1 cellular context compared by ENCODE assay signal in genomic region chr15:75369897-75370581, GRCh38.
TF ChIP-seq lines count a peak whose summit lies in the region.

No MANE protein-coding gene starts in this region.

TF ChIP-seq in A549, 52 proteins besides CTCF, POLR2A, EP300 and RAD21:
- TF ChIP-seq GATA3 (IDR thresholded peaks at IDR 0.05; ENCODE audit: borderline replicate concordance) (no peak), FOSB (CRISPR knock-in tag; IDR thresholded peaks at IDR 0.05) (no peak), ZSCAN20 (CRISPR knock-in tag; IDR thresholded peaks at IDR 0.05) (no peak), TFCP2L1 (CRISPR knock-in tag; IDR thresholded peaks at IDR 0.05) (no peak), PBX3 (IDR thresholded peaks at IDR 0.05) (no peak), HES2 (IDR thresholded peaks at IDR 0.05) (no peak), TP53 (CRISPR knock-in tag; IDR thresholded peaks at IDR 0.05) (no peak), ZFP36 (IDR thresholded peaks at IDR 0.05; ENCODE audit: borderline replicate concordance, partially characterized antibody) (no peak), POLR2AphosphoS2 (conservative IDR thresholded peaks at IDR 0.05; ENCODE audit: low read length) (no peak), ELK1 (IDR thresholded peaks at IDR 0.05; ENCODE audit: low read depth, low read length) (no peak), JUNB (IDR thresholded peaks at IDR 0.05) (no peak), ESRRA (IDR thresholded peaks at IDR 0.05; ENCODE audit: borderline replicate concordance, low read length) (no peak), RFX5 (IDR thresholded peaks at IDR 0.05) (no peak), FOSL2 (IDR thresholded peaks at IDR 0.05) (no peak), FOSL2 (CRISPR knock-in tag; IDR thresholded peaks at IDR 0.05) (no peak), BHLHE40 (IDR thresholded peaks at IDR 0.05; ENCODE audit: low read depth, low read length) (no peak)
